ENCODE assay signal across 1 cellular context in genomic region chr1:3992103-3992556, GRCh38.
TF ChIP-seq lines count a peak whose summit lies in the region.

No MANE protein-coding gene starts in this region.

TF ChIP-seq in K562, 482 proteins besides CTCF, POLR2A, EP300 and RAD21 (continued from another document and continues in another):
- TF ChIP-seq MAX (CRISPR knock-in tag; IDR thresholded peaks at IDR 0.05) (no peak), TCF15 (CRISPR knock-in tag; IDR thresholded peaks at IDR 0.05) (no peak), NFIX (CRISPR knock-in tag; IDR thresholded peaks at IDR 0.05; ENCODE audit: low read depth) (no peak), CC2D1A (IDR thresholded peaks at IDR 0.05) (no peak), MCM2 (IDR thresholded peaks at IDR 0.05; ENCODE audit: low read depth) (no peak), SIX5 (IDR thresholded peaks at IDR 0.05; ENCODE audit: borderline replicate concordance in 1 of 2, insufficient read depth in 1 of 2, low read depth in 1 of 2, low read length in 2 of 2) (no peak), RAD51 (IDR thresholded peaks at IDR 0.05; ENCODE audit: borderline replicate concordance, low read depth) (peak; percentile 41; the same call in 1 of the 2 replicates), HDAC2 (IDR thresholded peaks at IDR 0.05) (peak; percentile 69; the same call in 1 of the 2 replicates), PRPF4 (IDR thresholded peaks at IDR 0.05; ENCODE audit: insufficient read depth, low read depth, low read length, poor library complexity, severe bottlenecking) (no peak), TSHZ1 (CRISPR knock-in tag; IDR thresholded peaks at IDR 0.05) (no peak), BHLHE40 (IDR thresholded peaks at IDR 0.05; ENCODE audit: low read length) (no peak), ZFP1 (CRISPR knock-in tag; IDR thresholded peaks at IDR 0.05) (no peak), TEAD2 (tag; IDR thresholded peaks at IDR 0.05) (no peak), HMG20B (CRISPR knock-in tag; IDR thresholded peaks at IDR 0.05) (no peak), HSF4 (CRISPR knock-in tag; IDR thresholded peaks at IDR 0.05; ENCODE audit: borderline replicate concordance) (no peak), ERF (CRISPR knock-in tag; IDR thresholded peaks at IDR 0.05) (no peak), ZNF551 (CRISPR knock-in tag; IDR thresholded peaks at IDR 0.05) (no peak), MYBL2 (IDR thresholded peaks at IDR 0.05; ENCODE audit: low read depth) (peak; percentile 23; the same call in 1 of the 2 replicates), MYBL2 (CRISPR knock-in tag; IDR thresholded peaks at IDR 0.05; ENCODE audit: borderline replicate concordance) (no peak), RNF2 (IDR thresholded peaks at IDR 0.05) (peak; percentile 20; the same call in 1 of the 2 replicates), JUND (IDR thresholded peaks at IDR 0.05; ENCODE audit: borderline replicate concordance, low read depth, low read length) (peak; percentile 89), JUND (tag; IDR thresholded peaks at IDR 0.05; ENCODE audit: borderline replicate concordance, low read depth, low read length) (peak; percentile 100), ZBTB7A (IDR thresholded peaks at IDR 0.05; ENCODE audit: borderline replicate concordance, control insufficient read depth, low read depth, low read length) (no peak), ILK (tag; IDR thresholded peaks at IDR 0.05; ENCODE audit: borderline replicate concordance, low read depth) (no peak), YY1 (IDR thresholded peaks at IDR 0.05; ENCODE audit: borderline replicate concordance in 1 of 3, control insufficient read depth in 1 of 3, extremely low read depth in 1 of 3, insufficient read depth in 3 of 3, insufficient read length in 1 of 3, insufficient replicate concordance in 2 of 3, low read depth in 1 of 3, low read length in 2 of 3) (no peak), SMAD1 (IDR thresholded peaks at IDR 0.05; ENCODE audit: low read depth, low read length, partially characterized antibody) (no peak), CEBPB (tag; IDR thresholded peaks at IDR 0.05) (peak; percentile 28; the same call in 1 of the 2 replicates), THAP12 (CRISPR knock-in tag; IDR thresholded peaks at IDR 0.05) (no peak), ZNF584 (CRISPR knock-in tag; IDR thresholded peaks at IDR 0.05; ENCODE audit: low read depth) (no peak; the same call in 1 of the 2 replicates), THRAP3 (IDR thresholded peaks at IDR 0.05; ENCODE audit: borderline replicate concordance) (no peak), ZNF23 (CRISPR knock-in tag; IDR thresholded peaks at IDR 0.05) (no peak), ZNF232 (CRISPR knock-in tag; IDR thresholded peaks at IDR 0.05) (no peak), TFAM (CRISPR knock-in tag; conservative IDR thresholded peaks at IDR 0.05) (no peak), NR1H2 (CRISPR knock-in tag; IDR thresholded peaks at IDR 0.05) (no peak), FOXM1 (IDR thresholded peaks at IDR 0.05; ENCODE audit: low read depth) (no peak), FOXM1 (CRISPR knock-in tag; IDR thresholded peaks at IDR 0.05; ENCODE audit: low read depth) (no peak), BMI1 (IDR thresholded peaks at IDR 0.05; ENCODE audit: low read length) (no peak), PCBP1 (IDR thresholded peaks at IDR 0.05; ENCODE audit: low read depth, low read length, poor library complexity, severe bottlenecking) (no peak), SRSF1 (IDR thresholded peaks at IDR 0.05; ENCODE audit: low read depth, low read length) (no peak), NCOA6 (IDR thresholded peaks at IDR 0.05) (no peak), ZNF717 (CRISPR knock-in tag; IDR thresholded peaks at IDR 0.05) (no peak), ZNF778 (CRISPR knock-in tag; IDR thresholded peaks at IDR 0.05) (no peak), POLR2AphosphoS5 (IDR thresholded peaks at IDR 0.05; ENCODE audit: control insufficient read depth, insufficient read depth, low read depth, low read length) (no peak), ZNF707 (CRISPR knock-in tag; conservative IDR thresholded peaks at IDR 0.05) (no peak), NFYB (IDR thresholded peaks at IDR 0.05; ENCODE audit: extremely low read depth, insufficient read length) (no peak), BACH1 (tag; IDR thresholded peaks at IDR 0.05) (no peak), BDP1 (IDR thresholded peaks at IDR 0.05; ENCODE audit: insufficient read depth, insufficient read length) (no peak), ZNF354B (CRISPR knock-in tag; IDR thresholded peaks at IDR 0.05) (no peak), SAFB2 (IDR thresholded peaks at IDR 0.05; ENCODE audit: borderline replicate concordance, low read depth, low read length, severe bottlenecking) (no peak)
- TF ChIP-seq, protein P1, sequence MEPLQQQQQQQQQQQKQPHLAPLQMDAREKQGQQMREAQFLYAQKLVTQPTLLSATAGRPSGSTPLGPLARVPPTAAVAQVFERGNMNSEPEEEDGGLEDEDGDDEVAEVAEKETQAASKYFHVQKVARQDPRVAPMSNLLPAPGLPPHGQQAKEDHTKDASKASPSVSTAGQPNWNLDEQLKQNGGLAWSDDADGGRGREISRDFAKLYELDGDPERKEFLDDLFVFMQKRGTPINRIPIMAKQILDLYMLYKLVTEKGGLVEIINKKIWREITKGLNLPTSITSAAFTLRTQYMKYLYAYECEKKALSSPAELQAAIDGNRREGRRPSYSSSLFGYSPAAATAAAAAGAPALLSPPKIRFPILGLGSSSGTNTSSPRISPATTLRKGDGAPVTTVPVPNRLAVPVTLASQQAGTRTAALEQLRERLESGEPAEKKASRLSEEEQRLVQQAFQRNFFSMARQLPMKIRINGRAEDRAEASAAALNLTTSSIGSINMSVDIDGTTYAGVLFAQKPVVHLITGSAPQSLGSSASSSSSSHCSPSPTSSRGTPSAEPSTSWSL (CRISPR knock-in tag; IDR thresholded peaks at IDR 0.05; ENCODE audit: borderline replicate concordance): no peak
- TF ChIP-seq, protein P2, sequence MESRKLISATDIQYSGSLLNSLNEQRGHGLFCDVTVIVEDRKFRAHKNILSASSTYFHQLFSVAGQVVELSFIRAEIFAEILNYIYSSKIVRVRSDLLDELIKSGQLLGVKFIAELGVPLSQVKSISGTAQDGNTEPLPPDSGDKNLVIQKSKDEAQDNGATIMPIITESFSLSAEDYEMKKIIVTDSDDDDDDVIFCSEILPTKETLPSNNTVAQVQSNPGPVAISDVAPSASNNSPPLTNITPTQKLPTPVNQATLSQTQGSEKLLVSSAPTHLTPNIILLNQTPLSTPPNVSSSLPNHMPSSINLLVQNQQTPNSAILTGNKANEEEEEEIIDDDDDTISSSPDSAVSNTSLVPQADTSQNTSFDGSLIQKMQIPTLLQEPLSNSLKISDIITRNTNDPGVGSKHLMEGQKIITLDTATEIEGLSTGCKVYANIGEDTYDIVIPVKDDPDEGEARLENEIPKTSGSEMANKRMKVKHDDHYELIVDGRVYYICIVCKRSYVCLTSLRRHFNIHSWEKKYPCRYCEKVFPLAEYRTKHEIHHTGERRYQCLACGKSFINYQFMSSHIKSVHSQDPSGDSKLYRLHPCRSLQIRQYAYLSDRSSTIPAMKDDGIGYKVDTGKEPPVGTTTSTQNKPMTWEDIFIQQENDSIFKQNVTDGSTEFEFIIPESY (CRISPR knock-in tag; IDR thresholded peaks at IDR 0.05): no peak
- TF ChIP-seq, protein P3, sequence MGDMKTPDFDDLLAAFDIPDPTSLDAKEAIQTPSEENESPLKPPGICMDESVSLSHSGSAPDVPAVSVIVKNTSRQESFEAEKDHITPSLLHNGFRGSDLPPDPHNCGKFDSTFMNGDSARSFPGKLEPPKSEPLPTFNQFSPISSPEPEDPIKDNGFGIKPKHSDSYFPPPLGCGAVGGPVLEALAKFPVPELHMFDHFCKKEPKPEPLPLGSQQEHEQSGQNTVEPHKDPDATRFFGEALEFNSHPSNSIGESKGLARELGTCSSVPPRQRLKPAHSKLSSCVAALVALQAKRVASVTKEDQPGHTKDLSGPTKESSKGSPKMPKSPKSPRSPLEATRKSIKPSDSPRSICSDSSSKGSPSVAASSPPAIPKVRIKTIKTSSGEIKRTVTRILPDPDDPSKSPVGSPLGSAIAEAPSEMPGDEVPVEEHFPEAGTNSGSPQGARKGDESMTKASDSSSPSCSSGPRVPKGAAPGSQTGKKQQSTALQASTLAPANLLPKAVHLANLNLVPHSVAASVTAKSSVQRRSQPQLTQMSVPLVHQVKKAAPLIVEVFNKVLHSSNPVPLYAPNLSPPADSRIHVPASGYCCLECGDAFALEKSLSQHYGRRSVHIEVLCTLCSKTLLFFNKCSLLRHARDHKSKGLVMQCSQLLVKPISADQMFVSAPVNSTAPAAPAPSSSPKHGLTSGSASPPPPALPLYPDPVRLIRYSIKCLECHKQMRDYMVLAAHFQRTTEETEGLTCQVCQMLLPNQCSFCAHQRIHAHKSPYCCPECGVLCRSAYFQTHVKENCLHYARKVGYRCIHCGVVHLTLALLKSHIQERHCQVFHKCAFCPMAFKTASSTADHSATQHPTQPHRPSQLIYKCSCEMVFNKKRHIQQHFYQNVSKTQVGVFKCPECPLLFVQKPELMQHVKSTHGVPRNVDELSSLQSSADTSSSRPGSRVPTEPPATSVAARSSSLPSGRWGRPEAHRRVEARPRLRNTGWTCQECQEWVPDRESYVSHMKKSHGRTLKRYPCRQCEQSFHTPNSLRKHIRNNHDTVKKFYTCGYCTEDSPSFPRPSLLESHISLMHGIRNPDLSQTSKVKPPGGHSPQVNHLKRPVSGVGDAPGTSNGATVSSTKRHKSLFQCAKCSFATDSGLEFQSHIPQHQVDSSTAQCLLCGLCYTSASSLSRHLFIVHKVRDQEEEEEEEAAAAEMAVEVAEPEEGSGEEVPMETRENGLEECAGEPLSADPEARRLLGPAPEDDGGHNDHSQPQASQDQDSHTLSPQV (IDR thresholded peaks at IDR 0.05): no peak
- TF ChIP-seq, protein P4, sequence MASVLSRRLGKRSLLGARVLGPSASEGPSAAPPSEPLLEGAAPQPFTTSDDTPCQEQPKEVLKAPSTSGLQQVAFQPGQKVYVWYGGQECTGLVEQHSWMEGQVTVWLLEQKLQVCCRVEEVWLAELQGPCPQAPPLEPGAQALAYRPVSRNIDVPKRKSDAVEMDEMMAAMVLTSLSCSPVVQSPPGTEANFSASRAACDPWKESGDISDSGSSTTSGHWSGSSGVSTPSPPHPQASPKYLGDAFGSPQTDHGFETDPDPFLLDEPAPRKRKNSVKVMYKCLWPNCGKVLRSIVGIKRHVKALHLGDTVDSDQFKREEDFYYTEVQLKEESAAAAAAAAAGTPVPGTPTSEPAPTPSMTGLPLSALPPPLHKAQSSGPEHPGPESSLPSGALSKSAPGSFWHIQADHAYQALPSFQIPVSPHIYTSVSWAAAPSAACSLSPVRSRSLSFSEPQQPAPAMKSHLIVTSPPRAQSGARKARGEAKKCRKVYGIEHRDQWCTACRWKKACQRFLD (CRISPR knock-in tag; IDR thresholded peaks at IDR 0.05): no peak
- TF ChIP-seq, protein P5, sequence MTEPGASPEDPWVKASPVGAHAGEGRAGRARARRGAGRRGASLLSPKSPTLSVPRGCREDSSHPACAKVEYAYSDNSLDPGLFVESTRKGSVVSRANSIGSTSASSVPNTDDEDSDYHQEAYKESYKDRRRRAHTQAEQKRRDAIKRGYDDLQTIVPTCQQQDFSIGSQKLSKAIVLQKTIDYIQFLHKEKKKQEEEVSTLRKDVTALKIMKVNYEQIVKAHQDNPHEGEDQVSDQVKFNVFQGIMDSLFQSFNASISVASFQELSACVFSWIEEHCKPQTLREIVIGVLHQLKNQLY (CRISPR knock-in tag; conservative IDR thresholded peaks at IDR 0.05): no peak
